Comparison of ENCODE assay signal across 1 cellular context in the genomic region with DNA sequence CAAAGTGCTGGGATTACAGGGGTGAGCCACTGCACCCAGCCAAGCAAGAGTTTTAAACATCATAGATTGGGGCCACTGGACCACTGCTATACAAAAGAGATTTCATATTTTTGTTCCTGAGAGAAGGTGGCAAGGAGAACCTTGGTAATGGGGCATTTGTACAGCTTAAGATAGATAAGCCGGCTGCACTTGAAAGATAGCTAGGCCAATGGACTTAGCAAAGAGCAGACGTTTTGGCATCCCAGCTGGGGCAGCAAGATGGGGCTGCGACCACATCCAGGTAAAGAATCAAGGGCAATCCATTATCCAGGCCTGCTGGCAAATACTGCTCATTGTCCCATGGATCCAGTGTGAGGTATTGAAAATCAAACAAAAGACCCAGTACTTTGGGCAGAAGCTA.
TF ChIP-seq lines count a peak whose summit lies in the region.

No MANE protein-coding gene starts in this region.

TF ChIP-seq in K562, 482 proteins besides CTCF, POLR2A, EP300 and RAD21 (continued from another document and continues in another):
- TF ChIP-seq, protein P1, sequence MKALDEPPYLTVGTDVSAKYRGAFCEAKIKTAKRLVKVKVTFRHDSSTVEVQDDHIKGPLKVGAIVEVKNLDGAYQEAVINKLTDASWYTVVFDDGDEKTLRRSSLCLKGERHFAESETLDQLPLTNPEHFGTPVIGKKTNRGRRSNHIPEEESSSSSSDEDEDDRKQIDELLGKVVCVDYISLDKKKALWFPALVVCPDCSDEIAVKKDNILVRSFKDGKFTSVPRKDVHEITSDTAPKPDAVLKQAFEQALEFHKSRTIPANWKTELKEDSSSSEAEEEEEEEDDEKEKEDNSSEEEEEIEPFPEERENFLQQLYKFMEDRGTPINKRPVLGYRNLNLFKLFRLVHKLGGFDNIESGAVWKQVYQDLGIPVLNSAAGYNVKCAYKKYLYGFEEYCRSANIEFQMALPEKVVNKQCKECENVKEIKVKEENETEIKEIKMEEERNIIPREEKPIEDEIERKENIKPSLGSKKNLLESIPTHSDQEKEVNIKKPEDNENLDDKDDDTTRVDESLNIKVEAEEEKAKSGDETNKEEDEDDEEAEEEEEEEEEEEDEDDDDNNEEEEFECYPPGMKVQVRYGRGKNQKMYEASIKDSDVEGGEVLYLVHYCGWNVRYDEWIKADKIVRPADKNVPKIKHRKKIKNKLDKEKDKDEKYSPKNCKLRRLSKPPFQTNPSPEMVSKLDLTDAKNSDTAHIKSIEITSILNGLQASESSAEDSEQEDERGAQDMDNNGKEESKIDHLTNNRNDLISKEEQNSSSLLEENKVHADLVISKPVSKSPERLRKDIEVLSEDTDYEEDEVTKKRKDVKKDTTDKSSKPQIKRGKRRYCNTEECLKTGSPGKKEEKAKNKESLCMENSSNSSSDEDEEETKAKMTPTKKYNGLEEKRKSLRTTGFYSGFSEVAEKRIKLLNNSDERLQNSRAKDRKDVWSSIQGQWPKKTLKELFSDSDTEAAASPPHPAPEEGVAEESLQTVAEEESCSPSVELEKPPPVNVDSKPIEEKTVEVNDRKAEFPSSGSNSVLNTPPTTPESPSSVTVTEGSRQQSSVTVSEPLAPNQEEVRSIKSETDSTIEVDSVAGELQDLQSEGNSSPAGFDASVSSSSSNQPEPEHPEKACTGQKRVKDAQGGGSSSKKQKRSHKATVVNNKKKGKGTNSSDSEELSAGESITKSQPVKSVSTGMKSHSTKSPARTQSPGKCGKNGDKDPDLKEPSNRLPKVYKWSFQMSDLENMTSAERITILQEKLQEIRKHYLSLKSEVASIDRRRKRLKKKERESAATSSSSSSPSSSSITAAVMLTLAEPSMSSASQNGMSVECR (CRISPR knock-in tag; IDR thresholded peaks at IDR 0.05) = no peak
- TF ChIP-seq PTRF (tag; IDR thresholded peaks at IDR 0.05) = no peak
- TF ChIP-seq FOSL1 (tag; conservative IDR thresholded peaks at IDR 0.05) = no peak
- no peak for TF ChIP-seq ZSCAN29 (IDR thresholded peaks at IDR 0.05)
- TF ChIP-seq NFYB (IDR thresholded peaks at IDR 0.05; ENCODE audit: extremely low read depth, insufficient read length) = no peak
- no peak for TF ChIP-seq ZZZ3 (IDR thresholded peaks at IDR 0.05)
- 0 out of 4 replicates have a peak, but pooled peaks of 1 of the 2 experiments have one; percentile 16 for TF ChIP-seq KDM1A (IDR thresholded peaks at IDR 0.05)
- TF ChIP-seq TBP (optimal IDR thresholded peaks at IDR 0.05; ENCODE audit: low read depth, low read length) = no peak
- TF ChIP-seq, protein P2, sequence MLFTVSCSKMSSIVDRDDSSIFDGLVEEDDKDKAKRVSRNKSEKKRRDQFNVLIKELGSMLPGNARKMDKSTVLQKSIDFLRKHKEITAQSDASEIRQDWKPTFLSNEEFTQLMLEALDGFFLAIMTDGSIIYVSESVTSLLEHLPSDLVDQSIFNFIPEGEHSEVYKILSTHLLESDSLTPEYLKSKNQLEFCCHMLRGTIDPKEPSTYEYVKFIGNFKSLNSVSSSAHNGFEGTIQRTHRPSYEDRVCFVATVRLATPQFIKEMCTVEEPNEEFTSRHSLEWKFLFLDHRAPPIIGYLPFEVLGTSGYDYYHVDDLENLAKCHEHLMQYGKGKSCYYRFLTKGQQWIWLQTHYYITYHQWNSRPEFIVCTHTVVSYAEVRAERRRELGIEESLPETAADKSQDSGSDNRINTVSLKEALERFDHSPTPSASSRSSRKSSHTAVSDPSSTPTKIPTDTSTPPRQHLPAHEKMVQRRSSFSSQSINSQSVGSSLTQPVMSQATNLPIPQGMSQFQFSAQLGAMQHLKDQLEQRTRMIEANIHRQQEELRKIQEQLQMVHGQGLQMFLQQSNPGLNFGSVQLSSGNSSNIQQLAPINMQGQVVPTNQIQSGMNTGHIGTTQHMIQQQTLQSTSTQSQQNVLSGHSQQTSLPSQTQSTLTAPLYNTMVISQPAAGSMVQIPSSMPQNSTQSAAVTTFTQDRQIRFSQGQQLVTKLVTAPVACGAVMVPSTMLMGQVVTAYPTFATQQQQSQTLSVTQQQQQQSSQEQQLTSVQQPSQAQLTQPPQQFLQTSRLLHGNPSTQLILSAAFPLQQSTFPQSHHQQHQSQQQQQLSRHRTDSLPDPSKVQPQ (CRISPR knock-in tag; IDR thresholded peaks at IDR 0.05; ENCODE audit: borderline replicate concordance) = no peak
- 0 out of 2 replicates have a peak, but pooled peaks have one; percentile 8 for TF ChIP-seq CREM (IDR thresholded peaks at IDR 0.05; ENCODE audit: low read depth)
- TF ChIP-seq POLR2AphosphoS5 (IDR thresholded peaks at IDR 0.05; ENCODE audit: control insufficient read depth, insufficient read depth, low read depth, low read length) = peak; percentile 75
- peak; percentile 85 for TF ChIP-seq TCF3 (CRISPR knock-in tag; IDR thresholded peaks at IDR 0.05)
- no peak for TF ChIP-seq SMAD1 (IDR thresholded peaks at IDR 0.05; ENCODE audit: low read depth, low read length, partially characterized antibody)
- peak; percentile 55; the same call in 1 of the 2 replicates for TF ChIP-seq STAT5A (IDR thresholded peaks at IDR 0.05; ENCODE audit: borderline replicate concordance, low read length)
- TF ChIP-seq CAMTA2 (CRISPR knock-in tag; conservative IDR thresholded peaks at IDR 0.05) = no peak
- no peak for TF ChIP-seq NUFIP1 (IDR thresholded peaks at IDR 0.05; ENCODE audit: partially characterized antibody)
- TF ChIP-seq MGA (IDR thresholded peaks at IDR 0.05) = no peak
- TF ChIP-seq TEAD4 (IDR thresholded peaks at IDR 0.05; ENCODE audit: low read length) = peak; percentile 88
- TF ChIP-seq TEAD4 (CRISPR knock-in tag; IDR thresholded peaks at IDR 0.05; ENCODE audit: borderline replicate concordance) = no peak
- TF ChIP-seq, protein P3, sequence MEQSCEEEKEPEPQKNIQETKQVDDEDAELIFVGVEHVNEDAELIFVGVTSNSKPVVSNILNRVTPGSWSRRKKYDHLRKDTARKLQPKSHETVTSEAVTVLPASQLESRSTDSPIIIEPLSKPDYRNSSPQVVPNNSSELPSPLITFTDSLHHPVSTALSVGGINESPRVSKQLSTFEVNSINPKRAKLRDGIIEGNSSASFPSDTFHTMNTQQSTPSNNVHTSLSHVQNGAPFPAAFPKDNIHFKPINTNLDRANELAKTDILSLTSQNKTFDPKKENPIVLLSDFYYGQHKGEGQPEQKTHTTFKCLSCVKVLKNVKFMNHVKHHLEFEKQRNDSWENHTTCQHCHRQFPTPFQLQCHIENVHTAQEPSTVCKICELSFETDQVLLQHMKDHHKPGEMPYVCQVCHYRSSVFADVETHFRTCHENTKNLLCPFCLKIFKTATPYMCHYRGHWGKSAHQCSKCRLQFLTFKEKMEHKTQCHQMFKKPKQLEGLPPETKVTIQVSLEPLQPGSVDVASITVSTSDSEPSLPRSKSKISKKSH (CRISPR knock-in tag; IDR thresholded peaks at IDR 0.05) = no peak
- TF ChIP-seq TSC22D4 (tag; IDR thresholded peaks at IDR 0.05) = no peak
- TF ChIP-seq ZNF263 (CRISPR knock-in tag; IDR thresholded peaks at IDR 0.05; ENCODE audit: borderline replicate concordance) = no peak
- TF ChIP-seq ZNF79 (CRISPR knock-in tag; IDR thresholded peaks at IDR 0.05; ENCODE audit: low read depth) = no peak
- TF ChIP-seq MCM2 (IDR thresholded peaks at IDR 0.05; ENCODE audit: low read depth) = no peak
- TF ChIP-seq ZNF217 (CRISPR knock-in tag; IDR thresholded peaks at IDR 0.05) = no peak
- no peak for TF ChIP-seq HDGF (IDR thresholded peaks at IDR 0.05)
- no peak for TF ChIP-seq HNRNPH1 (optimal IDR thresholded peaks at IDR 0.05; ENCODE audit: low read depth, low read length)
- TF ChIP-seq TAL1 (IDR thresholded peaks at IDR 0.05) = peak; percentile 86
- no peak for TF ChIP-seq MED1 (CRISPR knock-in tag; IDR thresholded peaks at IDR 0.05; ENCODE audit: borderline replicate concordance)
- TF ChIP-seq TARDBP (IDR thresholded peaks at IDR 0.05) = no peak
- peak; percentile 15; the same call in 1 of the 2 replicates for TF ChIP-seq FOXM1 (IDR thresholded peaks at IDR 0.05; ENCODE audit: low read depth)
- no peak for TF ChIP-seq FOXM1 (CRISPR knock-in tag; IDR thresholded peaks at IDR 0.05; ENCODE audit: low read depth)
- TF ChIP-seq NFIC (IDR thresholded peaks at IDR 0.05) = peak; percentile 43; the same call in 1 of the 2 replicates
- TF ChIP-seq HNRNPLL (IDR thresholded peaks at IDR 0.05; ENCODE audit: low read depth, low read length, poor library complexity, severe bottlenecking) = no peak
- TF ChIP-seq PHB2 (IDR thresholded peaks at IDR 0.05; ENCODE audit: low read depth) = no peak
- TF ChIP-seq SMARCA4 (IDR thresholded peaks at IDR 0.05) = peak; percentile 67
- no peak for TF ChIP-seq NCOA2 (IDR thresholded peaks at IDR 0.05; ENCODE audit: partially characterized antibody in 2 of 2)
- TF ChIP-seq SMAD4 (CRISPR knock-in tag; conservative IDR thresholded peaks at IDR 0.05) = 0 out of 2 replicates have a peak, but pooled peaks have one; percentile 20
- TF ChIP-seq DNMT1 (IDR thresholded peaks at IDR 0.05) = no peak
